Comparison of ENCODE assay signal across 1 cellular context in the genomic region with DNA sequence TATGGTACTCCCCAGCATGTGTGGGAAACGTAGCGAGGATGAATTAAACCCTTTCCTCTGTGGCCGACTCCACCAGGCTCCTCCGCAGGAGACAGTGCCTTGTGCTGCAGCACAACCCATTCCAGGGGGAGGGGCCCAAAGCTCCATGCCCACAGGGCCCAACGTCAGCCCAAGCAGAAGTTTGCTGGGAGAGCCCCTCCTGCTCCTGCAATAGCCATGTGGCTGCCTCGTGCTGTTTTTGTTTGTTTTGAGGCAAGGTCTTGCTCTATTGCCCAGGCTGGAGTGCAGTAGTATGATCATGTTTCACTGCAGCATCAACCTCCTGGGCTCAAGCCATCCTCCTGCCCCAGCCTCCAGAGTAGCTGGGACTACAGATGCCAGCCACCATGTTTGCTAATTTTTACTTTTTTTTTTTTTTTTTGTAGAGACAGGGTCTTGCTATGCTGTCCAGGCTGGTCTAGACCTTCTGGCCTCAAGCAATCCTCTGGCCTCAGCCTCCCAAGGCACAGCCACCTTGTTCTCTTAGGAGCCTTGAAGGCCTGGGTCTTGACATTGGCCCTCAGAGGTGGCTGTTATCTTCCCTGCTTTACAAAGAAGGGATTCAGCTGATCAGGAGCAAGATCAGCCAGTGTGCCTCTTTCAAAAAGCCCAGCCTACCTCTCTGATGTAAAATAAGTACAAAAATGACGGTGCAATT.
TF ChIP-seq lines count a peak whose summit lies in the region.

No MANE protein-coding gene starts in this region.

TF ChIP-seq in WTC11, 78 proteins besides CTCF, POLR2A, EP300 and RAD21 (continued from another document):
- TF ChIP-seq, protein P1, sequence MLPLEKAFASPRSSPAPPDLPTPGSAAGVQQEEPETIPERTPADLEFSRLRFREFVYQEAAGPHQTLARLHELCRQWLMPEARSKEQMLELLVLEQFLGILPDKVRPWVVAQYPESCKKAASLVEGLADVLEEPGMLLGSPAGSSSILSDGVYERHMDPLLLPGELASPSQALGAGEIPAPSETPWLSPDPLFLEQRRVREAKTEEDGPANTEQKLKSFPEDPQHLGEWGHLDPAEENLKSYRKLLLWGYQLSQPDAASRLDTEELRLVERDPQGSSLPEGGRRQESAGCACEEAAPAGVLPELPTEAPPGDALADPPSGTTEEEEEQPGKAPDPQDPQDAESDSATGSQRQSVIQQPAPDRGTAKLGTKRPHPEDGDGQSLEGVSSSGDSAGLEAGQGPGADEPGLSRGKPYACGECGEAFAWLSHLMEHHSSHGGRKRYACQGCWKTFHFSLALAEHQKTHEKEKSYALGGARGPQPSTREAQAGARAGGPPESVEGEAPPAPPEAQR (CRISPR knock-in tag; IDR thresholded peaks at IDR 0.05), result no peak
- TF ChIP-seq SP1 (CRISPR knock-in tag; conservative IDR thresholded peaks at IDR 0.05) (no peak), TCF7 (CRISPR knock-in tag; IDR thresholded peaks at IDR 0.05; ENCODE audit: low read depth) (no peak)
- TF ChIP-seq, protein P2, sequence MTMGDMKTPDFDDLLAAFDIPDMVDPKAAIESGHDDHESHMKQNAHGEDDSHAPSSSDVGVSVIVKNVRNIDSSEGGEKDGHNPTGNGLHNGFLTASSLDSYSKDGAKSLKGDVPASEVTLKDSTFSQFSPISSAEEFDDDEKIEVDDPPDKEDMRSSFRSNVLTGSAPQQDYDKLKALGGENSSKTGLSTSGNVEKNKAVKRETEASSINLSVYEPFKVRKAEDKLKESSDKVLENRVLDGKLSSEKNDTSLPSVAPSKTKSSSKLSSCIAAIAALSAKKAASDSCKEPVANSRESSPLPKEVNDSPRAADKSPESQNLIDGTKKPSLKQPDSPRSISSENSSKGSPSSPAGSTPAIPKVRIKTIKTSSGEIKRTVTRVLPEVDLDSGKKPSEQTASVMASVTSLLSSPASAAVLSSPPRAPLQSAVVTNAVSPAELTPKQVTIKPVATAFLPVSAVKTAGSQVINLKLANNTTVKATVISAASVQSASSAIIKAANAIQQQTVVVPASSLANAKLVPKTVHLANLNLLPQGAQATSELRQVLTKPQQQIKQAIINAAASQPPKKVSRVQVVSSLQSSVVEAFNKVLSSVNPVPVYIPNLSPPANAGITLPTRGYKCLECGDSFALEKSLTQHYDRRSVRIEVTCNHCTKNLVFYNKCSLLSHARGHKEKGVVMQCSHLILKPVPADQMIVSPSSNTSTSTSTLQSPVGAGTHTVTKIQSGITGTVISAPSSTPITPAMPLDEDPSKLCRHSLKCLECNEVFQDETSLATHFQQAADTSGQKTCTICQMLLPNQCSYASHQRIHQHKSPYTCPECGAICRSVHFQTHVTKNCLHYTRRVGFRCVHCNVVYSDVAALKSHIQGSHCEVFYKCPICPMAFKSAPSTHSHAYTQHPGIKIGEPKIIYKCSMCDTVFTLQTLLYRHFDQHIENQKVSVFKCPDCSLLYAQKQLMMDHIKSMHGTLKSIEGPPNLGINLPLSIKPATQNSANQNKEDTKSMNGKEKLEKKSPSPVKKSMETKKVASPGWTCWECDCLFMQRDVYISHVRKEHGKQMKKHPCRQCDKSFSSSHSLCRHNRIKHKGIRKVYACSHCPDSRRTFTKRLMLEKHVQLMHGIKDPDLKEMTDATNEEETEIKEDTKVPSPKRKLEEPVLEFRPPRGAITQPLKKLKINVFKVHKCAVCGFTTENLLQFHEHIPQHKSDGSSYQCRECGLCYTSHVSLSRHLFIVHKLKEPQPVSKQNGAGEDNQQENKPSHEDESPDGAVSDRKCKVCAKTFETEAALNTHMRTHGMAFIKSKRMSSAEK (CRISPR knock-in tag; IDR thresholded peaks at IDR 0.05; ENCODE audit: borderline replicate concordance), result no peak
